Comparison of ENCODE assay signal across 9 cellular contexts in genomic region chr19:13838943-13839192, GRCh38. TPM values are rescaled to one million over a fixed set of nuclear protein-coding genes. Genes with fewer than 3 reads are reported as not detected.
DNase-seq lines count a peak whose midpoint lies in the region; ATAC-seq and TF ChIP-seq lines count a peak whose summit lies in the region.
"Had no signal": no experiment of that assay in that cellular context is flagged by ENCODE, and none has a peak within 500 bp of the region (broad histone marks: within the 10 kb centered on the region; RNA-seq: fewer than 3 reads in every experiment).

No MANE protein-coding gene starts in this region.

- no peaks in the 10 kb centered on the region for H3K27me3 Mint-ChIP-seq in neural crest cell (ENCODE audit: low read depth)

- H3K36me3 Mint-ChIP-seq in neural crest cell (ENCODE audit: low read depth), result no peaks in the 10 kb centered on the region

- peaks cover 0 to 57% (median 20%) of the 10 kb centered on the region in 11 experiments; a peak in 12 of 22 replicates for H4K20me1 ChIP-seq in BLaER1 treated with 17β-estradiol and CSF1 and Interleukin-3, amounts not matched to agents 10 nM and 100 nM

- peak overlapping the region; percentile 98 to 100 (median 99) for H3K9ac ChIP-seq in BLaER1 treated with 17β-estradiol and CSF1 and Interleukin-3, amounts not matched to agents 10 nM and 100 nM
- peak overlapping the region; percentile 24 for H3K9ac ChIP-seq in NT2/D1 (ENCODE audit: insufficient read length, low read depth)

- peak overlapping the region; percentile 89 to 100 (median 98) for H3K4me2 ChIP-seq in BLaER1 treated with 17β-estradiol and CSF1 and Interleukin-3, amounts not matched to agents 10 nM and 100 nM

- no peaks in the 10 kb centered on the region for H3K27me3 ChIP-seq in BLaER1 treated with 17β-estradiol and CSF1 and Interleukin-3, amounts not matched to agents 10 nM and 100 nM
- no peaks in the 10 kb centered on the region for H3K27me3 ChIP-seq in NT2/D1 (ENCODE audit: insufficient read depth, insufficient read length)
- no peaks in the 10 kb centered on the region for H3K27me3 ChIP-seq in dorsolateral prefrontal cortex

- H3K27ac Mint-ChIP-seq in neural crest cell (ENCODE audit: unreplicated experiment), result peak overlapping the region; percentile 62

- peak overlapping the region; percentile 94 to 100 (median 98) for H3K27ac ChIP-seq in BLaER1 treated with 17β-estradiol and CSF1 and Interleukin-3, amounts not matched to agents 10 nM and 100 nM
- H3K27ac ChIP-seq in dorsolateral prefrontal cortex, result peak overlapping the region in 58 of 59 donors; percentile 67 to 96 (median 89)
- H3K27ac ChIP-seq: VCaP had no signal

- peaks cover 13% of the 10 kb centered on the region for H3K4me1 Mint-ChIP-seq in neural crest cell

- peak overlapping the region; percentile 83 to 97 (median 91) for H3K4me3 ChIP-seq in BLaER1 treated with 17β-estradiol and CSF1 and Interleukin-3, amounts not matched to agents 10 nM and 100 nM
- no peak overlapping the region for H3K4me3 ChIP-seq in NT2/D1 (ENCODE audit: insufficient read length, low read depth)
- peak overlapping the region in 53 of 59 donors; percentile 2 to 87 (median 73) for H3K4me3 ChIP-seq in dorsolateral prefrontal cortex

- H3K4me3 Mint-ChIP-seq in neural crest cell, result peak overlapping the region; percentile 57

- TF ChIP-seq CTCF in dorsolateral prefrontal cortex (IDR thresholded peaks at IDR 0.05 in 54 of 56, conservative IDR thresholded peaks at IDR 0.05 in 2 of 56; ENCODE audit: low read depth in 1 of 56, partially characterized antibody in 56 of 56) (no peak), neural crest cell (conservative IDR thresholded peaks at IDR 0.05) (no peak)

- H3K36me3 ChIP-seq in BLaER1 treated with 17β-estradiol and CSF1 and Interleukin-3, amounts not matched to agents 10 nM and 100 nM, result peaks cover 0 to 51% (median 31%) of the 10 kb centered on the region in 11 experiments; a peak in 18 of 22 replicates
- peaks cover 67% of the 10 kb centered on the region for H3K36me3 ChIP-seq in NT2/D1 (ENCODE audit: insufficient read depth, insufficient read length, low read length)

- no peak for ATAC-seq in GM18498 (IDR thresholded peaks at IDR 0.05; ENCODE audit: unreplicated experiment)

- intact Hi-C loops in dorsolateral prefrontal cortex (cut with DNase I), result no loop called here

- no peaks in the 10 kb centered on the region for H3K9me3 Mint-ChIP-seq in neural crest cell

- H3K4me1 ChIP-seq in BLaER1 treated with 17β-estradiol and CSF1 and Interleukin-3, amounts not matched to agents 10 nM and 100 nM, result peaks cover 59 to 91% (median 82%) of the 10 kb centered on the region in 10 experiments
- H3K4me1 ChIP-seq in NT2/D1 (ENCODE audit: insufficient read depth, insufficient read length), result peaks cover 37% of the 10 kb centered on the region

- no peak for DNase-seq in NT2/D1 (ENCODE audit: low read depth, low spot score)
- no peak for DNase-seq in dorsolateral prefrontal cortex
- no peak for DNase-seq in neural crest cell (ENCODE audit: low read depth, low spot score)
- DNase-seq in H4 (ENCODE audit: low spot score), result no peak
- no peak for DNase-seq in HK-2 (ENCODE audit: unreplicated experiment)
- no peak for DNase-seq in NCI-H1092 (lab: John Stamatoyannopoulos, UW)

- H3K9me3 ChIP-seq in BLaER1 treated with 17β-estradiol and CSF1 and Interleukin-3, amounts not matched to agents 10 nM and 100 nM (replicated peaks in 1 of 11), result no peaks in the 10 kb centered on the region
- no peaks in the 10 kb centered on the region for H3K9me3 ChIP-seq in NT2/D1 (ENCODE audit: insufficient read depth, low read length)

RNA-seq across cellular contexts. Expression of gene NANOS3, which starts 38.1 kb away (rescaled TPM):
- total RNA-seq in dorsolateral prefrontal cortex (10 to 100 TPM in 110 of 120 experiments, 1 to 10 TPM in 10; 4.1 to 33.8 (median 17.0) TPM), neural crest cell (0.73 and 1.6 TPM in 2 replicates)
- not detected in 2 replicates for total RNA-seq in H4 (2014; rRNA removed; shearing (Covaris generic))

RNA-seq across cellular contexts. Expression of gene ZSWIM4, which starts 43.6 kb away (rescaled TPM):
- total RNA-seq in dorsolateral prefrontal cortex (1 to 10 TPM; 4.0 to 10.0 (median 6.6) TPM), neural crest cell (19.3 and 19.9 TPM in 2 replicates)
- 1.3 and 5.7 TPM in 2 replicates for total RNA-seq in H4 (2014; rRNA removed; shearing (Covaris generic))
